Comparison of ENCODE assay signal across 7 cellular contexts in the genomic region with DNA sequence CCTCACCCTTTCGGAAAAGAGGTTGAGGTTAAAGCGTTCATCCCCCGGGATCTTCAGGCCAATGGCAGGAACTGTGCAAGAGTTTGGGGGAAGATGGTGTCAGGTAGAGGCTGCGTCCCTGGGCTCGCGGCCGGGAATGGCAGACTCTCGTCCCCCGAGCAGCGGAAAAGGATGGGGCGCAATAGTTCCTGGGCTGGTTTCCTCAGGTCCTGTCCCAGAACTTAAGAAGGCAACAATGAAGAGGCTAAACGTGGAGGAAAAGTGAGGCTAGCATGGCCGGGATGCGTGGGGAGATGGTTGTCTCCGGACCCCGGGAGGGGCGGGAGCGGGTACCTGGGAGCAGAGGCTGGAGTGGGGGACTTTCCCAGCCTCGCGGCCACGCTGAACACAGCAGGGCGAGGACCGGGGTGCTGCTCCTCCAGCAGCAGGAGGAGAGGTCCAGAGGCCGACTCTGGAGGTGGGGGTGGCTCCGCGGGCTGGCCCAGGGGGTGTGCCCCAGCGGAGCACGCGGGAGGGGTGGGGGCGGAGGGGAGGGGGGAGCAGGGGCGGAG. TPM values are rescaled to one million over a fixed set of nuclear protein-coding genes. Genes with fewer than 3 reads are reported as not detected.
DNase-seq lines count a peak whose midpoint lies in the region; ATAC-seq and TF ChIP-seq lines count a peak whose summit lies in the region.

No MANE protein-coding gene starts in this region.

- WGBS in thyroid gland, 2 donors, result 1 to 3% methylated on average over 16 to 31 of the region's 31 CpGs

- H3K36me3 ChIP-seq in MG63 (no peaks in the 10 kb centered on the region), brain microvascular endothelial cell (replicated peaks) (no peaks in the 10 kb centered on the region), left lung (no peaks in the 10 kb centered on the region), thyroid gland (no peaks in the 10 kb centered on the region)

- in situ Hi-C loops in brain microvascular endothelial cell (cut with HindIII; ENCODE audit: low pct_ligation_motif_present, low sequenced_read_pairs), result no loop called here

- H3K27ac ChIP-seq in brain microvascular endothelial cell (no peak overlapping the region), left lung (peak overlapping the region; percentile 76 to 89), thyroid gland (no peak overlapping the region)

- H3K9me3 ChIP-seq in MG63 (no peaks in the 10 kb centered on the region), left lung (no peaks in the 10 kb centered on the region), thyroid gland (no peaks in the 10 kb centered on the region)

- H3K4me3 ChIP-seq in MG63 (peak overlapping the region; percentile 37), brain microvascular endothelial cell (ENCODE audit: low read depth, low read length) (peak overlapping the region; percentile 33), left lung (peak overlapping the region; percentile 51 to 76), thyroid gland (replicated peaks in 1 of 3) (peak overlapping the region; percentile 0 to 67 (median 41))

- H3K4me1 ChIP-seq in left lung, result peaks cover 0 to 76% of the 10 kb centered on the region in 2 donors
- H3K4me1 ChIP-seq in thyroid gland, result peaks cover 4 to 12% of the 10 kb centered on the region in 2 donors

- no peak for TF ChIP-seq CTCF in brain microvascular endothelial cell (IDR thresholded peaks at IDR 0.05; ENCODE audit: low read depth, low read length, missing control alignments)
- TF ChIP-seq CTCF in left lung (IDR thresholded peaks at IDR 0.05), result no peak
- no peak for TF ChIP-seq CTCF in thyroid gland (IDR thresholded peaks at IDR 0.05)

- TF ChIP-seq POLR2A in GM18526 (IDR thresholded peaks at IDR 0.05; ENCODE audit: extremely low read depth, insufficient read length), result peak; percentile 78
- TF ChIP-seq POLR2A in thyroid gland (IDR thresholded peaks at IDR 0.05), result no peak

- DNase-seq in MG63 (no peak), brain microvascular endothelial cell (no peak), left lung (peak; percentile 76 to 90), thyroid gland (no peak), NCI-H1694 treated with DMSO at 0.1 percent for 48 hours (lab: John Stamatoyannopoulos, UW) (no peak)

- peak; percentile 43 for ATAC-seq in left lung
- ATAC-seq in HG02798 (IDR thresholded peaks at IDR 0.05; ENCODE audit: poor library complexity, unreplicated experiment), result no peak

- H3K27me3 ChIP-seq in MG63 (no peaks in the 10 kb centered on the region), brain microvascular endothelial cell (replicated peaks) (peaks cover 42% of the 10 kb centered on the region), left lung (peaks cover 7 to 53% of the 10 kb centered on the region in 2 donors), thyroid gland (no peaks in the 10 kb centered on the region)

- intact Hi-C loops in left lung (cut with DNase I) (no loop called here), thyroid gland (cut with DNase I) (no loop called here)

RNA-seq across cellular contexts. Expression of a gene that starts 0.9 kb away (rescaled TPM):
- 0.89 and 2.4 TPM in 2 replicates for total RNA-seq in MG63 (2014; rRNA removed; shearing (Covaris generic); ENCODE audit: low replicate concordance)
- total RNA-seq in left lung (10 to 100 TPM; 18.2 to 35.5 TPM), thyroid gland (1 to 10 TPM; 3.7 to 6.0 (median 4.9) TPM)

RNA-seq across cellular contexts. Expression of a gene that starts 28.1 kb away (rescaled TPM):
- total RNA-seq in MG63 (2014; rRNA removed; shearing (Covaris generic); ENCODE audit: low replicate concordance), result not detected in 2 replicates
- total RNA-seq in left lung (1 to 10 TPM; 1.5 to 1.7 TPM), thyroid gland (under 1 TPM; 0.27 to 0.93 (median 0.61) TPM)

Comparison
In these comparisons a context has a peak if more than half of its experiments do, and no peak if none do; other contexts are left out.
1. DNase-seq: peak in left lung (2 of 2); none in MG63 (single experiment), brain microvascular endothelial cell (single experiment), thyroid gland (0 of 2) and NCI-H1694 treated with DMSO at 0.1 percent for 48 hours (single experiment).
2. H3K27ac ChIP-seq: peak in left lung (2 of 2); none in brain microvascular endothelial cell (single experiment) and thyroid gland (0 of 3).
3. Peak in every context shown above with its lines, with median percentiles within 50 percentile points of each other: H3K4me3 ChIP-seq.